In genomic region chr11:107457558-107458271, GRCh38 we compare ENCODE assay signal across 8 cellular contexts. TPM values are rescaled to one million over a fixed set of nuclear protein-coding genes. Genes with fewer than 3 reads are reported as not detected.
A peak's percentile ranks its signal among the peaks of the same experiment; 100 is the strongest.
DNase-seq lines count a peak whose midpoint lies in the region; ATAC-seq and FAIRE-seq lines count a peak whose summit lies in the region.

Gene CWF19L2, minus strand, starts transcription at chr11:107457825. Its CDS starts 9 bp downstream, at chr11:107457816.

- WGBS in mesendoderm (ENCODE audit: extremely low coverage, insufficient coverage, low lambda C conversion rate) = no CpG with 5 or more reads among the region's 30 CpGs

- H2BK120ac ChIP-seq in mesendoderm (ENCODE audit: low read depth, low read length) = no peak within 1 kb of the TSS

- peak within 1 kb of the TSS; percentile 98 for H3K56ac ChIP-seq in mesendoderm (ENCODE audit: low read length)

- no peak within 1 kb of the TSS for H2AK5ac ChIP-seq in mesendoderm (ENCODE audit: low read length)

- ATAC-seq in GM21367 (IDR thresholded peaks at IDR 0.05; ENCODE audit: unreplicated experiment) = peak; percentile 98

- peaks cover 14% of the 10 kb centered on the region for H3K79me2 ChIP-seq in mesendoderm (ENCODE audit: control insufficient read depth, insufficient read depth, low read length)

- no peak within 1 kb of the TSS for H2BK15ac ChIP-seq in mesendoderm (replicated peaks; ENCODE audit: low read depth)

- peaks cover 2% of the 10 kb centered on the region for H3K79me1 ChIP-seq in mesendoderm (ENCODE audit: low read length)

- peak; percentile 26 for FAIRE-seq in HTR-8/SVneo (lab: Jason Lieb, UNC)

- H3K27me3 ChIP-seq in endocrine pancreas (ENCODE audit: control insufficient read depth, insufficient read depth, low read length) = no peaks in the 10 kb centered on the region
- no peaks in the 10 kb centered on the region for H3K27me3 ChIP-seq in mesendoderm (ENCODE audit: insufficient read depth, low read length, poor library complexity)

- H4K8ac ChIP-seq in mesendoderm (ENCODE audit: low read depth, low read length) = peak within 1 kb of the TSS; percentile 70

- no peak within 1 kb of the TSS for H2BK5ac ChIP-seq in mesendoderm (ENCODE audit: low read length)

- no peak within 1 kb of the TSS for H3K27ac ChIP-seq in mesendoderm (ENCODE audit: low read depth, low read length)

- DNase-seq in COLO829 (ENCODE audit: low spot score) (peak; percentile 95), HTR-8/SVneo (ENCODE audit: insufficient read length, low spot score) (peak; percentile 90), NOMO-1 treated with dmso at 0.1 percent for 144 hours (lab: John Stamatoyannopoulos, UW; ENCODE audit: unreplicated experiment) (peak; percentile 84), mesendoderm (peak; percentile 98)
- DNase-seq in activated CD8-positive, alpha-beta memory T cell treated with anti-CD3 and anti-CD28 coated beads for 48 hours (ENCODE audit: low read depth in 2 of 3, low spot score in 2 of 3) = peak; percentile 23 to 62 (median 59)
- DNase-seq in stimulated activated CD8-positive, alpha-beta memory T cell treated with anti-CD3 and anti-CD28 coated beads, Interleukin-15, amount 100 ng/mL, for 1 hour (ENCODE audit: low read depth) = peak; percentile 76

- H3K4ac ChIP-seq in mesendoderm (ENCODE audit: low read depth, low read length) = no peak within 1 kb of the TSS

- peak within 1 kb of the TSS; percentile 4 for H3K4me2 ChIP-seq in mesendoderm (ENCODE audit: low read length)

- no peak within 1 kb of the TSS for H3K23ac ChIP-seq in mesendoderm (ENCODE audit: low read length)

- peak within 1 kb of the TSS; percentile 95 for H3K4me3 ChIP-seq in endocrine pancreas (ENCODE audit: control insufficient read depth, insufficient read depth, low read length)
- peak within 1 kb of the TSS; percentile 97 for H3K4me3 ChIP-seq in mesendoderm (ENCODE audit: low read length)

- H3K4me1 ChIP-seq in endocrine pancreas (ENCODE audit: control insufficient read depth, insufficient read depth, low read length) (peaks cover 6% of the 10 kb centered on the region), mesendoderm (ENCODE audit: control insufficient read depth, low read depth, low read length) (no peaks in the 10 kb centered on the region)

- no peaks in the 10 kb centered on the region for H3K36me3 ChIP-seq in endocrine pancreas (ENCODE audit: control insufficient read depth, insufficient read depth, low read length)
- H3K36me3 ChIP-seq in mesendoderm (ENCODE audit: control insufficient read depth, insufficient read depth, low read length) = peaks cover 4% of the 10 kb centered on the region

- no peak within 1 kb of the TSS for H4K5ac ChIP-seq in mesendoderm (ENCODE audit: low read length)

- H3K9me3 ChIP-seq in endocrine pancreas (ENCODE audit: control insufficient read depth, low read length) = no peaks in the 10 kb centered on the region

- peak within 1 kb of the TSS; percentile 54 for H3K9ac ChIP-seq in endocrine pancreas (ENCODE audit: control insufficient read depth, insufficient read depth, low read length)
- peak within 1 kb of the TSS; percentile 91 for H3K9ac ChIP-seq in mesendoderm (ENCODE audit: low read length)

- H3K18ac ChIP-seq in mesendoderm (ENCODE audit: low read length) = peak within 1 kb of the TSS; percentile 88

RNA-seq across cellular contexts. Expression of gene CWF19L2, which starts in this region (rescaled TPM):
- polyA plus RNA-seq in mesendoderm (2013, experiment 1 of 2) = 14.8 TPM
- polyA plus RNA-seq in mesendoderm (2013, experiment 2 of 2) = 14.9 TPM
